22 cellular contexts compared by ENCODE assay signal in genomic region chr4:45518832-45519231, GRCh38.
"Had no signal": no experiment of that assay in that cellular context is flagged by ENCODE, and none has a peak within 500 bp of the region (broad histone marks: within the 10 kb centered on the region; RNA-seq: fewer than 3 reads in every experiment).

No MANE protein-coding gene starts in this region.

- ATAC-seq: activated CD4-positive, CD25-positive, alpha-beta regulatory T cell treated with anti-CD3 and anti-CD28 coated beads, Interleukin-2, amount 50 U/mL, for 24 hours; activated CD8-positive, alpha-beta T cell treated with anti-CD3 and anti-CD28 coated beads for 36 hours; activated T-cell treated with anti-CD3 and anti-CD28 coated beads, Interleukin-2, amount 50 U/mL, for 72 hours had no signal

- H3K27ac Mint-ChIP-seq: activated CD8-positive, alpha-beta T cell treated with anti-CD3 and anti-CD28 coated beads for 36 hours; activated naive CD4-positive, alpha-beta T cell treated with anti-CD3 and anti-CD28 coated beads, Interleukin-2, amount 10 ng/mL, durations not matched to agents 7 days and 5 days; activated naive CD8-positive, alpha-beta T cell treated with anti-CD3 and anti-CD28 coated beads for 36 hours; activated T-cell treated with anti-CD3 and anti-CD28 coated beads, Interleukin-2, amount 50 U/mL, for 72 hours; activated T-helper 2 cell treated with anti-CD3 and anti-CD28 coated beads, Interferon-gamma antibody, Interleukin-2, Interleukin-4, amounts not matched to agents 10 μg/mL and 5 μg/mL and 100 μg/mL, durations not matched to agents 14 hours and 24 hours and 36 hours had no signal

- H3K36me3 Mint-ChIP-seq: activated naive CD4-positive, alpha-beta T cell treated with anti-CD3 and anti-CD28 coated beads, Interleukin-2, amount 10 ng/mL, durations not matched to agents 7 days and 5 days; activated naive CD8-positive, alpha-beta T cell treated with anti-CD3 and anti-CD28 coated beads for 36 hours had no signal

- DNase-seq: activated CD4-positive, alpha-beta T cell treated with anti-CD3 and anti-CD28 coated beads for 4 hours; activated CD8-positive, alpha-beta memory T cell treated with anti-CD3 and anti-CD28 coated beads, Interleukin-2, amount 50 U/mL, for 4 hours; activated CD8-positive, alpha-beta T cell treated with anti-CD3 and anti-CD28 coated beads for 36 hours; activated gamma-delta T cell treated with Interleukin-2 at 50 U/mL for 16 hours; activated naive CD4-positive, alpha-beta T cell treated with anti-CD3 and anti-CD28 coated beads, Interleukin-2, amount 10 ng/mL, durations not matched to agents 7 days and 5 days; activated naive CD8-positive, alpha-beta T cell treated with anti-CD3 and anti-CD28 coated beads for 36 hours; activated T-cell treated with anti-CD3 and anti-CD28 coated beads, Interleukin-2, amount 50 U/mL, for 72 hours; brain microvascular endothelial cell; cerebellar nuclear complex; Karpas-422; NCI-H1048; NCI-H146; NCI-H1930; NCI-H2171; NCI-H226; NCI-H526; NCI-H82; SIG-M5; T-helper 2 cell; T1000 had no signal

- H3K27me3 Mint-ChIP-seq: activated CD8-positive, alpha-beta T cell treated with anti-CD3 and anti-CD28 coated beads for 36 hours; activated naive CD4-positive, alpha-beta T cell treated with anti-CD3 and anti-CD28 coated beads, Interleukin-2, amount 10 ng/mL, durations not matched to agents 7 days and 5 days; activated naive CD8-positive, alpha-beta T cell treated with anti-CD3 and anti-CD28 coated beads for 36 hours had no signal

- H3K27me3 ChIP-seq: brain microvascular endothelial cell had no signal

- H3K4me1 Mint-ChIP-seq: activated naive CD4-positive, alpha-beta T cell treated with anti-CD3 and anti-CD28 coated beads, Interleukin-2, amount 10 ng/mL, durations not matched to agents 7 days and 5 days; activated naive CD8-positive, alpha-beta T cell treated with anti-CD3 and anti-CD28 coated beads for 36 hours had no signal

- H3K36me3 ChIP-seq: brain microvascular endothelial cell had no signal

- H3K4me3 Mint-ChIP-seq: activated CD8-positive, alpha-beta T cell treated with anti-CD3 and anti-CD28 coated beads for 36 hours; activated naive CD4-positive, alpha-beta T cell treated with anti-CD3 and anti-CD28 coated beads, Interleukin-2, amount 10 ng/mL, durations not matched to agents 7 days and 5 days; activated naive CD8-positive, alpha-beta T cell treated with anti-CD3 and anti-CD28 coated beads for 36 hours; activated T-cell treated with anti-CD3 and anti-CD28 coated beads, Interleukin-2, amount 50 U/mL, for 72 hours had no signal

- H3K27ac ChIP-seq: brain microvascular endothelial cell had no signal
